ENCODE assay signal across 8 cellular contexts in genomic region chr19:46715620-46716012, GRCh38. TPM values are rescaled to one million over a fixed set of nuclear protein-coding genes. Genes with fewer than 3 reads are reported as not detected.
DNase-seq lines count a peak whose midpoint lies in the region; ATAC-seq, FAIRE-seq and TF ChIP-seq lines count a peak whose summit lies in the region.

No MANE protein-coding gene starts in this region.

- H3K36me3 ChIP-seq in CD8-positive, alpha-beta T cell (ENCODE audit: insufficient read depth, low read length), result peaks cover 4% of the 10 kb centered on the region
- H3K36me3 ChIP-seq in OCI-LY1 (ENCODE audit: insufficient read depth, low read length) (peaks cover 14% of the 10 kb centered on the region), endothelial cell of umbilical vein (ENCODE audit: control insufficient read depth in 2 of 2, extremely low read depth in 1 of 2, insufficient read depth in 2 of 2, low read length in 2 of 2) (peaks cover under 1 to 10% of the 10 kb centered on the region in 2 experiments), neural progenitor cell (no peaks in the 10 kb centered on the region)

- intact Hi-C loops in CD8-positive, alpha-beta T cell (cut with DNase I, micrococcal nuclease), result loop anchor here (2.0 to 5.0 kb wide), 3 partner anchors 55 to 542 kb away; partner anchors contain the start of genes CCDC9 (in 1 of the 2), DACT3 (in 1 of the 2) and SLC1A5 (in 1 of the 2)
- intact Hi-C loops in endothelial cell of umbilical vein (cut with micrococcal nuclease), result loop anchor here (2.0 kb wide), 1 partner anchor 55 kb away; the partner anchor contains the start of gene DACT3

- no peaks in the 10 kb centered on the region for H3K27me3 Mint-ChIP-seq in CD8-positive, alpha-beta T cell (ENCODE audit: low read depth)
- H3K27me3 Mint-ChIP-seq in neural progenitor cell (ENCODE audit: insufficient read depth, low read depth), result peaks cover 2% of the 10 kb centered on the region

- H3F3A ChIP-seq in OCI-LY1 (ENCODE audit: insufficient read depth, low read length), result 0 out of 2 replicates have a peak, but pooled peaks cover 5% of the 10 kb centered on the region
- H3F3A ChIP-seq in neural progenitor cell (ENCODE audit: low read depth), result peaks cover 30% of the 10 kb centered on the region

- H3K27ac ChIP-seq in CD8-positive, alpha-beta T cell (ENCODE audit: low read depth, low read length), result peak overlapping the region; percentile 77
- H3K27ac ChIP-seq in OCI-LY1 (ENCODE audit: low read depth, low read length, poor library complexity, severe bottlenecking), result peak overlapping the region; percentile 86
- H3K27ac ChIP-seq in endothelial cell of umbilical vein (ENCODE audit: insufficient read depth, low read depth, low read length), result no peak overlapping the region
- H3K27ac ChIP-seq in neural progenitor cell, result no peak overlapping the region

- dilution Hi-C loops in endothelial cell of umbilical vein (cut with MboI; ENCODE audit: extremely low pct_ligation_motif_present, low sequenced_read_pairs), result no loop called here

- no peaks in the 10 kb centered on the region for H3K79me2 ChIP-seq in OCI-LY1 (ENCODE audit: insufficient read depth, low read length)
- peaks cover 34% of the 10 kb centered on the region for H3K79me2 ChIP-seq in endothelial cell of umbilical vein (ENCODE audit: control insufficient read depth, insufficient read depth, low read length)
- H3K79me2 ChIP-seq in neural progenitor cell (ENCODE audit: low read depth), result peaks cover 49% of the 10 kb centered on the region

- H3K9ac ChIP-seq in OCI-LY1 (ENCODE audit: low read length) (peak overlapping the region; percentile 87), endothelial cell of umbilical vein (replicated peaks; ENCODE audit: extremely low read depth, insufficient read depth, low read length) (peak overlapping the region; percentile 71), neural progenitor cell (peak overlapping the region; percentile 75)

- H2AFZ ChIP-seq in OCI-LY1 (ENCODE audit: low read length) (no peak overlapping the region), endothelial cell of umbilical vein (ENCODE audit: low read depth, low read length) (no peak overlapping the region), neural progenitor cell (replicated peaks) (no peak overlapping the region)

- H3K9me2 ChIP-seq in OCI-LY1 (ENCODE audit: low read depth, low read length), result no peaks in the 10 kb centered on the region

- peaks cover 46% of the 10 kb centered on the region for H3K4me1 Mint-ChIP-seq in CD8-positive, alpha-beta T cell (ENCODE audit: low read depth)
- peaks cover 25% of the 10 kb centered on the region for H3K4me1 Mint-ChIP-seq in neural progenitor cell

- H3K9me3 ChIP-seq in CD8-positive, alpha-beta T cell (ENCODE audit: low read length), result no peaks in the 10 kb centered on the region
- H3K9me3 ChIP-seq in OCI-LY1 (ENCODE audit: low read length), result no peaks in the 10 kb centered on the region
- H3K9me3 ChIP-seq in endothelial cell of umbilical vein (replicated peaks; ENCODE audit: control insufficient read depth, insufficient read depth, low read length), result no peaks in the 10 kb centered on the region
- H3K9me3 ChIP-seq in neural progenitor cell (ENCODE audit: low read depth), result no peaks in the 10 kb centered on the region

- no peak for FAIRE-seq in endothelial cell of umbilical vein (lab: Jason Lieb, UNC)

- no peaks in the 10 kb centered on the region for H3K27me3 ChIP-seq in CD8-positive, alpha-beta T cell (ENCODE audit: insufficient read depth, low read length)
- no peaks in the 10 kb centered on the region for H3K27me3 ChIP-seq in OCI-LY1 (ENCODE audit: insufficient read depth, low read length)
- H3K27me3 ChIP-seq in endothelial cell of umbilical vein (ENCODE audit: control insufficient read depth in 2 of 2, insufficient read depth in 2 of 2, low read length in 2 of 2), result no peaks in the 10 kb centered on the region
- H3K27me3 ChIP-seq in neural progenitor cell, result no peaks in the 10 kb centered on the region

- CTCF ChIA-PET in CD8-positive, alpha-beta T cell (lab: Charles Lee), result interaction anchor here (1.3 to 7.8 kb wide), 9 partner anchors 8 to 194 kb away, joined by 3 to 79 read pairs (median 4); partner anchors contain the start of genes CALM3 and DACT3
- CTCF ChIA-PET in endothelial cell of umbilical vein (lab: Charles Lee), result interaction anchor here (1.7 to 5.4 kb wide), 3 partner anchors 7 to 14 kb away, joined by 8 to 74 read pairs (median 34); no protein-coding TSS in a partner anchor

- peak overlapping the region; percentile 71 for H3K4me3 ChIP-seq in CD8-positive, alpha-beta T cell (ENCODE audit: low read depth, low read length)
- H3K4me3 ChIP-seq in OCI-LY1 (ENCODE audit: low read depth, low read length, poor library complexity, severe bottlenecking) (peak overlapping the region; percentile 89), endothelial cell of umbilical vein (replicated peaks in 1 of 3; ENCODE audit: insufficient read depth in 1 of 3, low read depth in 1 of 3, low read length in 3 of 3) (peak overlapping the region; percentile 76 to 96 (median 85)), neural progenitor cell (peak overlapping the region; percentile 99)

- no TSS peak for BruUV-seq in endothelial cell of umbilical vein (replicated peaks; lab: Mats Ljungman, UMichigan)

- no peaks in the 10 kb centered on the region for H4K20me1 ChIP-seq in OCI-LY1 (ENCODE audit: insufficient read depth, low read length)
- H4K20me1 ChIP-seq in endothelial cell of umbilical vein (replicated peaks; ENCODE audit: control insufficient read depth, extremely low read depth, insufficient read depth, low read length), result no peaks in the 10 kb centered on the region
- peaks cover 51% of the 10 kb centered on the region for H4K20me1 ChIP-seq in neural progenitor cell (ENCODE audit: low read depth)

- H3K36me3 Mint-ChIP-seq in CD8-positive, alpha-beta T cell, result peaks cover 32% of the 10 kb centered on the region
- peaks cover 4% of the 10 kb centered on the region for H3K36me3 Mint-ChIP-seq in neural progenitor cell

- H3K4me3 Mint-ChIP-seq in CD8-positive, alpha-beta T cell, result peak overlapping the region; percentile 92
- H3K4me3 Mint-ChIP-seq in neural progenitor cell, result peak overlapping the region; percentile 97

- H3K4me2 ChIP-seq in OCI-LY1 (ENCODE audit: low read length), result peak overlapping the region; percentile 97
- H3K4me2 ChIP-seq in endothelial cell of umbilical vein (ENCODE audit: insufficient read depth, low read length), result peak overlapping the region; percentile 61
- H3K4me2 ChIP-seq in neural progenitor cell, result peak overlapping the region; percentile 97

- TF ChIP-seq CTCF in CD8-positive, alpha-beta T cell (IDR thresholded peaks at IDR 0.05), result no peak
- no peak for TF ChIP-seq CTCF in OCI-LY1 (IDR thresholded peaks at IDR 0.05; ENCODE audit: low read length)
- TF ChIP-seq CTCF in endothelial cell of umbilical vein (IDR thresholded peaks at IDR 0.05; ENCODE audit: extremely low read depth in 1 of 2, insufficient read depth in 1 of 2, low read depth in 1 of 2, low read length in 2 of 2), result no peak
- TF ChIP-seq CTCF in neural progenitor cell (IDR thresholded peaks at IDR 0.05), result no peak

- DNase-seq in CD8-positive, alpha-beta T cell, result no peak
- DNase-seq in endothelial cell of umbilical vein (ENCODE audit: low read depth, low spot score) (no peak), neural progenitor cell (ENCODE audit: low spot score) (peak; percentile 24), H4 (ENCODE audit: low spot score) (no peak), COLO829 (ENCODE audit: low spot score) (no peak), hippocampal formation (lab: John Stamatoyannopoulos, UW) (no peak)

- ATAC-seq in CD8-positive, alpha-beta T cell, result no peak
- ATAC-seq in GM21381 (IDR thresholded peaks at IDR 0.05; ENCODE audit: unreplicated experiment), result no peak

- TF ChIP-seq POLR2A in endothelial cell of umbilical vein (IDR thresholded peaks at IDR 0.05; ENCODE audit: low read depth, low read length), result no peak

- no peaks in the 10 kb centered on the region for H3K9me3 Mint-ChIP-seq in CD8-positive, alpha-beta T cell
- no peaks in the 10 kb centered on the region for H3K9me3 Mint-ChIP-seq in neural progenitor cell

- peak overlapping the region; percentile 99 for H3K27ac Mint-ChIP-seq in CD8-positive, alpha-beta T cell
- no peak overlapping the region for H3K27ac Mint-ChIP-seq in neural progenitor cell

- H3K9me1 ChIP-seq in endothelial cell of umbilical vein (replicated peaks; ENCODE audit: control insufficient read depth, extremely low read depth, insufficient read depth, low read length), result no peaks in the 10 kb centered on the region

- POLR2A ChIA-PET in CD8-positive, alpha-beta T cell (lab: Charles Lee), result interaction anchor here (1.5 to 3.7 kb wide), 3 partner anchors 14 to 115 kb away, joined by 4 to 28 read pairs (median 4); partner anchors contain the start of gene CALM3
- POLR2A ChIA-PET in endothelial cell of umbilical vein (lab: Charles Lee), result no interaction called here

- H3K4me1 ChIP-seq in CD8-positive, alpha-beta T cell (ENCODE audit: insufficient read depth, low read length), result peaks cover 41% of the 10 kb centered on the region
- H3K4me1 ChIP-seq in OCI-LY1 (ENCODE audit: insufficient read depth, low read length, severe bottlenecking), result peaks cover 55% of the 10 kb centered on the region
- H3K4me1 ChIP-seq in endothelial cell of umbilical vein (ENCODE audit: control insufficient read depth, extremely low read depth, insufficient read depth, low read length), result peaks cover 34% of the 10 kb centered on the region
- H3K4me1 ChIP-seq in neural progenitor cell, result peaks cover 12% of the 10 kb centered on the region

RNA-seq across cellular contexts. Expression of gene PRKD2, which starts 1.3 kb away (rescaled TPM):
- 10 to 100 TPM; 81.1 to 89.7 TPM for total RNA-seq in CD8-positive, alpha-beta T cell
- total RNA-seq in endothelial cell of umbilical vein (94.9 and 101 TPM in 2 replicates), neural progenitor cell (ENCODE audit: low replicate concordance) (14.9 and 22.2 TPM in 2 replicates)
- polyA plus RNA-seq in endothelial cell of umbilical vein, result 40.4 and 42.4 TPM in 2 replicates
- 34.8 and 36.2 TPM in 2 replicates for polyA plus RNA-seq in endothelial cell of umbilical vein (2011; cell fraction: cytosol; rRNA removed)
- polyA plus RNA-seq in endothelial cell of umbilical vein (2011; cell fraction: nucleus; rRNA removed), result 69.1 and 74.5 TPM in 2 replicates
- polyA plus RNA-seq in endothelial cell of umbilical vein (2012), result 45.1 and 54.6 TPM in 2 replicates
- polyA minus RNA-seq in endothelial cell of umbilical vein, result 43.7 and 55.6 TPM in 2 replicates
- 10.0 TPM for polyA minus RNA-seq in endothelial cell of umbilical vein (2011; cell fraction: cytosol; rRNA and poly(A)+ RNA removed)
- 22.5 and 33.7 TPM in 2 replicates for polyA minus RNA-seq in endothelial cell of umbilical vein (2011; cell fraction: nucleus; rRNA and poly(A)+ RNA removed)
- total RNA-seq in H4 (2014; rRNA removed; shearing (Covaris generic)), result 14.3 and 18.0 TPM in 2 replicates

RNA-seq across cellular contexts. Expression of gene FKRP, which starts 30.2 kb away (rescaled TPM):
- 10 to 100 TPM; 23.2 to 25.4 TPM for total RNA-seq in CD8-positive, alpha-beta T cell
- total RNA-seq in endothelial cell of umbilical vein, result 28.6 and 32.8 TPM in 2 replicates
- 31.5 and 33.5 TPM in 2 replicates for polyA plus RNA-seq in endothelial cell of umbilical vein
- 14.6 and 23.7 TPM in 2 replicates for polyA plus RNA-seq in endothelial cell of umbilical vein (2011; cell fraction: cytosol; rRNA removed)
- 49.9 and 63.7 TPM in 2 replicates for polyA plus RNA-seq in endothelial cell of umbilical vein (2011; cell fraction: nucleus; rRNA removed)
- 23.5 and 24.5 TPM in 2 replicates for polyA plus RNA-seq in endothelial cell of umbilical vein (2012)
- 15.9 and 23.2 TPM in 2 replicates for polyA minus RNA-seq in endothelial cell of umbilical vein
- 3.3 TPM for polyA minus RNA-seq in endothelial cell of umbilical vein (2011; cell fraction: cytosol; rRNA and poly(A)+ RNA removed)
- polyA minus RNA-seq in endothelial cell of umbilical vein (2011; cell fraction: nucleus; rRNA and poly(A)+ RNA removed), result 14.5 and 18.0 TPM in 2 replicates
- total RNA-seq in neural progenitor cell (ENCODE audit: low replicate concordance), result 18.6 and 40.5 TPM in 2 replicates
- total RNA-seq in H4 (2014; rRNA removed; shearing (Covaris generic)), result 16.2 and 33.4 TPM in 2 replicates

RNA-seq across cellular contexts. Expression of gene STRN4, which starts 30.6 kb away (rescaled TPM):
- 100 to 1,000 TPM; 120 to 126 TPM for total RNA-seq in CD8-positive, alpha-beta T cell
- total RNA-seq in endothelial cell of umbilical vein (108 and 116 TPM in 2 replicates), neural progenitor cell (ENCODE audit: low replicate concordance) (54.1 and 149 TPM in 2 replicates)
- polyA plus RNA-seq in endothelial cell of umbilical vein, result 144 and 179 TPM in 2 replicates
- 87.1 and 114 TPM in 2 replicates for polyA plus RNA-seq in endothelial cell of umbilical vein (2011; cell fraction: cytosol; rRNA removed)
- 179 and 227 TPM in 2 replicates for polyA plus RNA-seq in endothelial cell of umbilical vein (2011; cell fraction: nucleus; rRNA removed)
- 54.6 and 71.2 TPM in 2 replicates for polyA plus RNA-seq in endothelial cell of umbilical vein (2012)
- polyA minus RNA-seq in endothelial cell of umbilical vein, result 86.7 and 114 TPM in 2 replicates
- polyA minus RNA-seq in endothelial cell of umbilical vein (2011; cell fraction: cytosol; rRNA and poly(A)+ RNA removed), result 31.5 TPM
- polyA minus RNA-seq in endothelial cell of umbilical vein (2011; cell fraction: nucleus; rRNA and poly(A)+ RNA removed), result 65.9 and 118 TPM in 2 replicates
- total RNA-seq in H4 (2014; rRNA removed; shearing (Covaris generic)), result 29.9 and 33.5 TPM in 2 replicates

RNA-seq across cellular contexts. Expression of gene DACT3, which starts 54.6 kb away (rescaled TPM):
- not detected for total RNA-seq in CD8-positive, alpha-beta T cell
- total RNA-seq in endothelial cell of umbilical vein (0.22 and 0.65 TPM in 2 replicates), neural progenitor cell (ENCODE audit: low replicate concordance) (0.75 and 2.2 TPM in 2 replicates)
- 0.76 and 0.83 TPM in 2 replicates for polyA plus RNA-seq in endothelial cell of umbilical vein
- 0.39 TPM in 2 replicates for polyA plus RNA-seq in endothelial cell of umbilical vein (2011; cell fraction: cytosol; rRNA removed)
- polyA plus RNA-seq in endothelial cell of umbilical vein (2011; cell fraction: nucleus; rRNA removed), result 0.39 and 0.55 TPM in 2 replicates
- 0.37 and 0.90 TPM in 2 replicates for polyA plus RNA-seq in endothelial cell of umbilical vein (2012)
- polyA minus RNA-seq in endothelial cell of umbilical vein, result 0.41 and 0.49 TPM in 2 replicates
- not detected for polyA minus RNA-seq in endothelial cell of umbilical vein (2011; cell fraction: cytosol; rRNA and poly(A)+ RNA removed)
- 0.19 and 0.29 TPM in 2 replicates for polyA minus RNA-seq in endothelial cell of umbilical vein (2011; cell fraction: nucleus; rRNA and poly(A)+ RNA removed)
- total RNA-seq in H4 (2014; rRNA removed; shearing (Covaris generic)), result 0.56 and 0.78 TPM in 2 replicates

Comparison
In these comparisons a context has a peak if more than half of its experiments do, and no peak if none do; other contexts are left out.
1. H3K27ac ChIP-seq: peak in CD8-positive, alpha-beta T cell (single experiment) and OCI-LY1 (single experiment); none in endothelial cell of umbilical vein (single experiment) and neural progenitor cell (single experiment).
2. Peak in every context shown above with its lines, with median percentiles within 50 percentile points of each other: H3K4me3 ChIP-seq, H3K4me2 ChIP-seq and H3K9ac ChIP-seq.